10 cellular contexts compared by ENCODE assay signal in the genomic region with DNA sequence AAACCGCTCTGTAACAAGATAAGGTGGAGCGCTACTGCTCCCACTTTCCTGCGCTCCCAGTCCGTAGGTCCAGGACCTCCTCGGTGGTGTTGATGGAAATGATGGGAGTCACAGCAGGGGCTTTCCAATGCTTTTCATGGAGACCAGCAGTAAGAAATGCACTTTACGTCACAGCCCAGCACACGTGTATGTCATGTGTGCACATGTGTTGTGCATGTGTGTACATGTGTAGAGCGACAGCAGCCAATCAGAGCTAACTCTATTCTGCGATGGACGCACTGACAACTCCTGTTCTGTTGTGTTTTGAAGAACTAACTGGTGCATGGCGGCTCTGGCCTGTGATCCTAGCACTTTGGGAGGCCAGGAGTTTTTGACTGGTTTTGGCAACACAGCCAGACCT. TPM values are rescaled to one million over a fixed set of nuclear protein-coding genes. Genes with fewer than 3 reads are reported as not detected.
A peak's percentile ranks its signal among the peaks of the same experiment; 100 is the strongest.
DNase-seq lines count a peak whose midpoint lies in the region; ATAC-seq, FAIRE-seq and TF ChIP-seq lines count a peak whose summit lies in the region.
"Had no signal": no experiment of that assay in that cellular context is flagged by ENCODE, and none has a peak within 500 bp of the region (broad histone marks: within the 10 kb centered on the region; RNA-seq: fewer than 3 reads in every experiment).

No MANE protein-coding gene starts in this region.

- H3K4me2 ChIP-seq in A549 (peak overlapping the region; percentile 93), GM23248 (ENCODE audit: unreplicated experiment) (peak overlapping the region; percentile 83)

- no peak overlapping the region for H3K27ac Mint-ChIP-seq in activated B cell treated with CpG ODN at 0.5 μM for 24 hours

- H3K79me2 ChIP-seq in GM23248 (ENCODE audit: insufficient read depth), result peaks cover 43% of the 10 kb centered on the region

- TF ChIP-seq POLR2A in A549 (IDR thresholded peaks at IDR 0.05; ENCODE audit: low read length) (no peak), esophagus squamous epithelium (IDR thresholded peaks at IDR 0.05) (no peak)

- no peak overlapping the region for H2AFZ ChIP-seq in GM23248

- CTCF ChIA-PET in A549 (lab: Yijun Ruan, JAX), result no interaction called here
- CTCF ChIA-PET in activated B cell treated with CpG ODN at 0.5 μM for 24 hours (lab: Charles Lee), result no interaction called here

- TF ChIP-seq EP300 in A549 (IDR thresholded peaks at IDR 0.05), result no peak

- no peaks in the 10 kb centered on the region for H3K27me3 Mint-ChIP-seq in activated B cell treated with CpG ODN at 0.5 μM for 24 hours

- POLR2A ChIA-PET in A549 (lab: Yijun Ruan, JAX), result no interaction called here
- POLR2A ChIA-PET in activated B cell treated with CpG ODN at 0.5 μM for 24 hours (lab: Charles Lee), result interaction anchor here (0.6 to 2.7 kb wide), 4 partner anchors 16 to 80 kb away, joined by 4 to 12 read pairs (median 4); a partner anchor contains a TSS

- FAIRE-seq in A549 (lab: Jason Lieb, UNC) (no peak), GM19239 (lab: Jason Lieb, UNC) (no peak)

- H3K27ac ChIP-seq in A549, result peak overlapping the region in 1 of 2 experiments; percentile 98; a peak in 2 of 6 replicates
- H3K27ac ChIP-seq in GM23248, result no peak overlapping the region
- H3K27ac ChIP-seq in iPS-18a (ENCODE audit: low read length), result no peak overlapping the region
- H3K27ac ChIP-seq in esophagus squamous epithelium, result no peak overlapping the region

- H3K9me3 ChIP-seq in A549, result no peaks in the 10 kb centered on the region
- no peaks in the 10 kb centered on the region for H3K9me3 ChIP-seq in GM23248 (ENCODE audit: low read depth)
- no peaks in the 10 kb centered on the region for H3K9me3 ChIP-seq in iPS-18a (ENCODE audit: control insufficient read depth, low read depth, low read length)
- no peaks in the 10 kb centered on the region for H3K9me3 ChIP-seq in esophagus squamous epithelium

- H3K36me3 ChIP-seq in GM23248 (ENCODE audit: low read depth) (no peaks in the 10 kb centered on the region), iPS-18a (ENCODE audit: control insufficient read depth, low read depth, low read length) (peaks cover 5% of the 10 kb centered on the region), esophagus squamous epithelium (peaks cover 0 to 7% (median under 1%) of the 10 kb centered on the region in 3 donors)

- in situ Hi-C loops in GM23248 (cut with MboI), result loop anchor here (10.0 kb wide), 1 partner anchor 145 kb away; no protein-coding TSS in a partner anchor

- no peak for DNase-seq in A549 (ENCODE audit: low read depth in 1 of 2, low spot score in 1 of 2)
- no peak for DNase-seq in GM23248
- no peak for DNase-seq in activated B cell treated with CpG ODN at 0.5 μM for 24 hours
- DNase-seq in activated CD4-positive, CD25-positive, alpha-beta regulatory T cell treated with anti-CD3 and anti-CD28 coated beads, Interleukin-2, amount 50 U/mL, for 72 hours, result no peak
- no peak for DNase-seq in GM19239 (ENCODE audit: insufficient read length, low spot score)
- no peak for DNase-seq in DMS53 (lab: John Stamatoyannopoulos, UW)
- no peak for DNase-seq in esophagus squamous epithelium (lab: John Stamatoyannopoulos, UW)
- DNase-seq: COR-L47, NCI-H1417 treated with DMSO at 0.1 percent for 48 hours had no signal

- H3K4me1 ChIP-seq in A549, result peaks cover 14% of the 10 kb centered on the region
- H3K4me1 ChIP-seq in GM23248 (ENCODE audit: insufficient read depth), result 0 out of 2 replicates have a peak, but pooled peaks cover 3% of the 10 kb centered on the region
- H3K4me1 ChIP-seq in iPS-18a (ENCODE audit: control insufficient read depth, low read depth, low read length), result peaks cover 8% of the 10 kb centered on the region
- H3K4me1 ChIP-seq in esophagus squamous epithelium, result peaks cover 11 to 33% (median 15%) of the 10 kb centered on the region in 3 donors

- H3K9me2 ChIP-seq in GM23248 (ENCODE audit: insufficient read depth), result no peaks in the 10 kb centered on the region

- 0 out of 2 replicates have a peak, but pooled peaks cover 6% of the 10 kb centered on the region for H3F3A ChIP-seq in GM23248 (ENCODE audit: insufficient read depth)

- no peaks in the 10 kb centered on the region for H4K20me1 ChIP-seq in GM23248 (ENCODE audit: insufficient read depth)

- H3K4me3 Mint-ChIP-seq in activated B cell treated with CpG ODN at 0.5 μM for 24 hours, result peak overlapping the region; percentile 90

- ATAC-seq in A549, result no peak
- ATAC-seq in activated B cell treated with CpG ODN at 0.5 μM for 24 hours (ENCODE audit: low read depth), result no peak

- 90% methylated on average over 11 of the region's 11 CpGs for WGBS in A549 (ENCODE audit: missing lambda C conversion rate)
- 45 to 59% methylated on average over 11 of the region's 11 CpGs for WGBS in GM23248 (ENCODE audit: low coverage in 1 of 2, low lambda C conversion rate in 2 of 2, missing lambda C conversion rate in 2 of 2), 2 experiments
- WGBS in esophagus squamous epithelium, 2 donors, result 78 to 83% methylated on average over 5 to 10 of the region's 11 CpGs

- peak overlapping the region; percentile 84; the same call in 2 of the 3 replicates for H3K4me3 ChIP-seq in A549
- peak overlapping the region; percentile 96 for H3K4me3 ChIP-seq in GM23248
- H3K4me3 ChIP-seq in iPS-18a (ENCODE audit: low read length), result peak overlapping the region; percentile 86
- peak overlapping the region in 1 of 4 donors; percentile 95 for H3K4me3 ChIP-seq in esophagus squamous epithelium

- intact Hi-C loops in activated B cell treated with CpG ODN at 0.5 μM for 24 hours (cut with micrococcal nuclease), result no loop called here
- intact Hi-C loops in esophagus squamous epithelium (cut with DNase I), result no loop called here

- TF ChIP-seq CTCF in A549 (IDR thresholded peaks at IDR 0.05) (no peak), activated B cell treated with CpG ODN at 0.5 μM for 24 hours (IDR thresholded peaks at IDR 0.05) (no peak), esophagus squamous epithelium (IDR thresholded peaks at IDR 0.05) (no peak)

- H3K9ac ChIP-seq in GM23248, result peak overlapping the region; percentile 94; the same call in 1 of the 2 replicates
- H3K9ac ChIP-seq in iPS-18a (ENCODE audit: low read length), result no peak overlapping the region

- H3K27me3 ChIP-seq in GM23248 (replicated peaks; ENCODE audit: insufficient read depth) (no peaks in the 10 kb centered on the region), iPS-18a (ENCODE audit: control insufficient read depth, insufficient read depth, low read length) (no peaks in the 10 kb centered on the region), esophagus squamous epithelium (no peaks in the 10 kb centered on the region)

- H3K9me3 Mint-ChIP-seq in activated B cell treated with CpG ODN at 0.5 μM for 24 hours, result no peaks in the 10 kb centered on the region

- TF ChIP-seq RAD21 in A549 (conservative IDR thresholded peaks at IDR 0.05 in 1 of 2, IDR thresholded peaks at IDR 0.05 in 1 of 2), result no peak

- peaks cover 31% of the 10 kb centered on the region for H3K4me1 Mint-ChIP-seq in activated B cell treated with CpG ODN at 0.5 μM for 24 hours

- peaks cover 6% of the 10 kb centered on the region for H3K36me3 Mint-ChIP-seq in activated B cell treated with CpG ODN at 0.5 μM for 24 hours (ENCODE audit: low read depth)

TF ChIP-seq in A549, 52 proteins besides CTCF, POLR2A, EP300 and RAD21 (continues in another document):
- TF ChIP-seq RARB (CRISPR knock-in tag; IDR thresholded peaks at IDR 0.05), result no peak
- TF ChIP-seq PHF8 (IDR thresholded peaks at IDR 0.05; ENCODE audit: borderline replicate concordance, low read depth), result no peak
- TF ChIP-seq, protein P1, sequence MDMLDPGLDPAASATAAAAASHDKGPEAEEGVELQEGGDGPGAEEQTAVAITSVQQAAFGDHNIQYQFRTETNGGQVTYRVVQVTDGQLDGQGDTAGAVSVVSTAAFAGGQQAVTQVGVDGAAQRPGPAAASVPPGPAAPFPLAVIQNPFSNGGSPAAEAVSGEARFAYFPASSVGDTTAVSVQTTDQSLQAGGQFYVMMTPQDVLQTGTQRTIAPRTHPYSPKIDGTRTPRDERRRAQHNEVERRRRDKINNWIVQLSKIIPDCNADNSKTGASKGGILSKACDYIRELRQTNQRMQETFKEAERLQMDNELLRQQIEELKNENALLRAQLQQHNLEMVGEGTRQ (IDR thresholded peaks at IDR 0.05), result no peak
- TF ChIP-seq NFE2L2 (conservative IDR thresholded peaks at IDR 0.05; ENCODE audit: low read length), result no peak
- no peak for TF ChIP-seq JUNB (IDR thresholded peaks at IDR 0.05)
- no peak for TF ChIP-seq JUN (IDR thresholded peaks at IDR 0.05)
- TF ChIP-seq, protein P2, sequence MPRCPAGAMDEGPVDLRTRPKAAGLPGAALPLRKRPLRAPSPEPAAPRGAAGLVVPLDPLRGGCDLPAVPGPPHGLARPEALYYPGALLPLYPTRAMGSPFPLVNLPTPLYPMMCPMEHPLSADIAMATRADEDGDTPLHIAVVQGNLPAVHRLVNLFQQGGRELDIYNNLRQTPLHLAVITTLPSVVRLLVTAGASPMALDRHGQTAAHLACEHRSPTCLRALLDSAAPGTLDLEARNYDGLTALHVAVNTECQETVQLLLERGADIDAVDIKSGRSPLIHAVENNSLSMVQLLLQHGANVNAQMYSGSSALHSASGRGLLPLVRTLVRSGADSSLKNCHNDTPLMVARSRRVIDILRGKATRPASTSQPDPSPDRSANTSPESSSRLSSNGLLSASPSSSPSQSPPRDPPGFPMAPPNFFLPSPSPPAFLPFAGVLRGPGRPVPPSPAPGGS (IDR thresholded peaks at IDR 0.05), result no peak
- no peak for TF ChIP-seq TP53 (CRISPR knock-in tag; IDR thresholded peaks at IDR 0.05)

RNA-seq across cellular contexts. Expression of a gene that starts 1.2 kb away (rescaled TPM):
- polyA plus RNA-seq in A549 (2011; rRNA removed), result 53.8 and 58.4 TPM in 2 replicates
- polyA plus RNA-seq in A549 (2012; cell fraction: cytosol; rRNA removed), result 86.9 and 87.3 TPM in 2 replicates
- polyA plus RNA-seq in A549 (2012; cell fraction: nucleus; rRNA removed), result 85.8 and 99.4 TPM in 2 replicates
- 70.5 to 74.4 TPM (median 70.6 TPM) in 3 replicates for polyA plus RNA-seq in A549 (2017; fragmentation: RNase III; extraction: RNeasy Plus Mini Kit Qiagen cat#74134 plus additional on column Dnase treatment)
- polyA minus RNA-seq in A549 (2011; rRNA and poly(A)+ RNA removed), result 56.0 and 69.2 TPM in 2 replicates
- 72.3 and 91.9 TPM in 2 replicates for total RNA-seq in GM23248 (2014; rRNA removed; shearing (Covaris generic))
- 202 and 215 TPM in 2 replicates for polyA plus RNA-seq in GM23248 (2016; fragmentation: Nextera tagmentation; extraction: Ambion mirVana)
- 43.9 and 45.7 TPM in 2 replicates for total RNA-seq in activated B cell treated with CpG ODN at 0.5 μM for 24 hours
- total RNA-seq in esophagus squamous epithelium, result 10 to 100 TPM; 58.2 to 63.4 (median 61.3) TPM

RNA-seq across cellular contexts. Expression of a gene that starts 16.3 kb away (rescaled TPM):
- polyA plus RNA-seq in A549 (2011; rRNA removed), result 60.4 and 72.6 TPM in 2 replicates
- 74.8 and 78.3 TPM in 2 replicates for polyA plus RNA-seq in A549 (2012; cell fraction: cytosol; rRNA removed)
- polyA plus RNA-seq in A549 (2012; cell fraction: nucleus; rRNA removed), result 123 and 157 TPM in 2 replicates
- 39.4 to 45.7 TPM (median 41.3 TPM) in 3 replicates for polyA plus RNA-seq in A549 (2017; fragmentation: RNase III; extraction: RNeasy Plus Mini Kit Qiagen cat#74134 plus additional on column Dnase treatment)
- polyA minus RNA-seq in A549 (2011; rRNA and poly(A)+ RNA removed), result 115 and 145 TPM in 2 replicates
- 32.2 and 38.3 TPM in 2 replicates for total RNA-seq in GM23248 (2014; rRNA removed; shearing (Covaris generic))
- polyA plus RNA-seq in GM23248 (2016; fragmentation: Nextera tagmentation; extraction: Ambion mirVana), result 27.5 and 31.1 TPM in 2 replicates
- total RNA-seq in activated B cell treated with CpG ODN at 0.5 μM for 24 hours, result 49.6 and 54.3 TPM in 2 replicates
- total RNA-seq in esophagus squamous epithelium, result 10 to 100 TPM; 19.8 to 48.6 (median 28.5) TPM
